In genomic region chr3:190012314-190012782, GRCh38 we compare ENCODE assay signal across 11 cellular contexts.
DNase-seq lines count a peak whose midpoint lies in the region; ATAC-seq and TF ChIP-seq lines count a peak whose summit lies in the region.
"Had no signal": no experiment of that assay in that cellular context is flagged by ENCODE, and none has a peak within 500 bp of the region (broad histone marks: within the 10 kb centered on the region; RNA-seq: fewer than 3 reads in every experiment).

No MANE protein-coding gene starts in this region.

- H3K23ac ChIP-seq in mesenchymal stem cell (ENCODE audit: low read length in 2 of 2), result no peak overlapping the region

- H3K18ac ChIP-seq in mesenchymal stem cell (ENCODE audit: low read depth in 1 of 2, low read length in 2 of 2), result no peak overlapping the region

- no peak overlapping the region for H2AFZ ChIP-seq in mesenchymal stem cell (ENCODE audit: low read depth, low read length)

- H2BK120ac ChIP-seq in mesenchymal stem cell (ENCODE audit: low read depth, low read length), result no peak overlapping the region

- peaks cover 5% of the 10 kb centered on the region for H3K4me1 ChIP-seq in mesenchymal stem cell (ENCODE audit: control insufficient read depth, insufficient read depth, low read depth, low read length)

- peak overlapping the region; percentile 95 for H3K27ac ChIP-seq in mesenchymal stem cell (ENCODE audit: low read length, poor library complexity, severe bottlenecking)
- H3K27ac ChIP-seq: C4-2B, VCaP had no signal

- H2AK5ac ChIP-seq in mesenchymal stem cell (ENCODE audit: low read length, severe bottlenecking), result peak overlapping the region; percentile 74

- DNase-seq in AG10803 (ENCODE audit: low read depth), result peak; percentile 39
- peak; percentile 83 for DNase-seq in NCI-H226
- DNase-seq in dermis blood vessel endothelial cell, result peak; percentile 70
- DNase-seq in mesenchymal stem cell, result peak; percentile 61
- DNase-seq in GDM1 (lab: John Stamatoyannopoulos, UW), result no peak
- no peak for DNase-seq in KBM-7
- DNase-seq in NCI-H345 (lab: John Stamatoyannopoulos, UW), result no peak
- DNase-seq: activated naive CD4-positive, alpha-beta T cell treated with anti-CD3 and anti-CD28 coated beads, Interleukin-2, amount 50 U/mL, for 16 hours had no signal

- H3K4me2 ChIP-seq in mesenchymal stem cell (ENCODE audit: low read length, poor library complexity, severe bottlenecking), result no peak overlapping the region

- no peak overlapping the region for H2BK15ac ChIP-seq in mesenchymal stem cell (ENCODE audit: low read depth, poor library complexity, severe bottlenecking)

- no peak overlapping the region for H4K8ac ChIP-seq in mesenchymal stem cell (ENCODE audit: low read length)

- H2BK5ac ChIP-seq in mesenchymal stem cell (ENCODE audit: low read depth, low read length, poor library complexity, severe bottlenecking), result peak overlapping the region; percentile 62

- H3K27me3 ChIP-seq in mesenchymal stem cell (ENCODE audit: control insufficient read depth in 1 of 2, insufficient read depth in 1 of 2, low read length in 2 of 2), result no peaks in the 10 kb centered on the region

- H3K9me3 ChIP-seq in mesenchymal stem cell (ENCODE audit: control insufficient read depth, low read length), result no peaks in the 10 kb centered on the region

- H3K4ac ChIP-seq in mesenchymal stem cell (ENCODE audit: low read depth in 1 of 2, low read length in 2 of 2), result no peak overlapping the region

- H4K91ac ChIP-seq in mesenchymal stem cell (ENCODE audit: low read length), result no peak overlapping the region

- H2BK12ac ChIP-seq in mesenchymal stem cell (ENCODE audit: low read length in 2 of 2), result no peak overlapping the region

- H3K79me1 ChIP-seq in mesenchymal stem cell (replicated peaks; ENCODE audit: low read length, poor library complexity, severe bottlenecking), result peaks cover 6% of the 10 kb centered on the region

- H3K4me3 ChIP-seq in AG10803 (ENCODE audit: low read length), result no peak overlapping the region
- H3K4me3 ChIP-seq in mesenchymal stem cell (ENCODE audit: insufficient read depth in 1 of 2, low read depth in 1 of 2, low read length in 2 of 2), result no peak overlapping the region

- no peak for TF ChIP-seq CTCF in AG10803 (conservative IDR thresholded peaks at IDR 0.05; ENCODE audit: low read length)

- H3K14ac ChIP-seq in mesenchymal stem cell (ENCODE audit: low read length in 2 of 2), result no peak overlapping the region

- no peaks in the 10 kb centered on the region for H3K36me3 ChIP-seq in mesenchymal stem cell (ENCODE audit: control insufficient read depth in 1 of 2, insufficient read depth in 2 of 2, low read depth in 1 of 2, low read length in 2 of 2)

- H3K9ac ChIP-seq in mesenchymal stem cell (ENCODE audit: low read length), result peak overlapping the region; percentile 23

- under 1% methylated on average over 4 of the region's 4 CpGs for WGBS in mesenchymal stem cell

- ATAC-seq in GM18907 (IDR thresholded peaks at IDR 0.05; ENCODE audit: unreplicated experiment), result no peak

- in situ Hi-C loops in KBM-7 (cut with MboI; ENCODE audit: low pct_unique_long_range_greater_than_20kb, low sequenced_read_pairs), result no loop called here

Comparison
In these comparisons a context has a peak if more than half of its experiments do, and no peak if none do; other contexts are left out.
1. DNase-seq: peak in AG10803 (single experiment), NCI-H226 (single experiment), dermis blood vessel endothelial cell (single experiment) and mesenchymal stem cell (single experiment); none in GDM1 (single experiment), KBM-7 (single experiment) and NCI-H345 (single experiment).